ENCODE assay signal across 1 cellular context in genomic region chr11:112265659-112266409, GRCh38.
TF ChIP-seq lines count a peak whose summit lies in the region.

No MANE protein-coding gene starts in this region.

TF ChIP-seq in GM23338, 12 proteins besides CTCF, POLR2A, EP300 and RAD21 (continued from another document):
- TF ChIP-seq ZNF462 (CRISPR knock-in tag; IDR thresholded peaks at IDR 0.05) (no peak), NANOG (IDR thresholded peaks at IDR 0.05; ENCODE audit: borderline replicate concordance) (no peak), ZNF114 (CRISPR knock-in tag; IDR thresholded peaks at IDR 0.05) (no peak), EZH2 (IDR thresholded peaks at IDR 0.05; ENCODE audit: low read depth, unreplicated experiment) (no peak), REST (IDR thresholded peaks at IDR 0.05; ENCODE audit: unreplicated experiment) (no peak), CREB1 (CRISPR knock-in tag; IDR thresholded peaks at IDR 0.05; ENCODE audit: low read depth) (no peak), ETS1 (IDR thresholded peaks at IDR 0.05) (no peak)
TF ChIP-seq in GM23338: peak in this region for 0.
